1 cellular context compared by ENCODE assay signal in the genomic region with DNA sequence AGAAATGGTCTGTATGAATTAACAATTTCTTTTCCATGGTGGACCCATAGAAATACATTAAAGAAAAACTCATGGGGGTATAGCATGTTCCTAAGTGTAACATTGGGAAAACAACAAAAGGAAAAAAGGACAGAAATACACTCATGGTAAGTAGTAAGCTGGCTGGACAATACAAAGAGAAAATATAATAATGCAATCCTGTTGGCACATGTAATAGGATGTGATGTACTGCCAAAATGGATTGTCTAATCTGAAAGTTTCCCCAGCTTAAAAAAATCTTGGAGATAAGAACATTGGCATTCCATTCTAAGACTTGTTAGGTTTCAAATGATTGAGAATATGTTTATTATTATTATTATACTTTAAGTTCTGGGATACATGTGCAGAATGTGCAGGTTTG.
TF ChIP-seq lines count a peak whose summit lies in the region.

No MANE protein-coding gene starts in this region.

TF ChIP-seq in SK-N-SH, 30 proteins besides CTCF, POLR2A, EP300 and RAD21 (continued from another document):
- no peak for TF ChIP-seq GABPA (IDR thresholded peaks at IDR 0.05; ENCODE audit: low read depth)
- no peak for TF ChIP-seq FOXM1 (IDR thresholded peaks at IDR 0.05; ENCODE audit: low read depth)
- TF ChIP-seq YY1 (IDR thresholded peaks at IDR 0.05; ENCODE audit: low read depth): no peak
- TF ChIP-seq, protein P1, sequence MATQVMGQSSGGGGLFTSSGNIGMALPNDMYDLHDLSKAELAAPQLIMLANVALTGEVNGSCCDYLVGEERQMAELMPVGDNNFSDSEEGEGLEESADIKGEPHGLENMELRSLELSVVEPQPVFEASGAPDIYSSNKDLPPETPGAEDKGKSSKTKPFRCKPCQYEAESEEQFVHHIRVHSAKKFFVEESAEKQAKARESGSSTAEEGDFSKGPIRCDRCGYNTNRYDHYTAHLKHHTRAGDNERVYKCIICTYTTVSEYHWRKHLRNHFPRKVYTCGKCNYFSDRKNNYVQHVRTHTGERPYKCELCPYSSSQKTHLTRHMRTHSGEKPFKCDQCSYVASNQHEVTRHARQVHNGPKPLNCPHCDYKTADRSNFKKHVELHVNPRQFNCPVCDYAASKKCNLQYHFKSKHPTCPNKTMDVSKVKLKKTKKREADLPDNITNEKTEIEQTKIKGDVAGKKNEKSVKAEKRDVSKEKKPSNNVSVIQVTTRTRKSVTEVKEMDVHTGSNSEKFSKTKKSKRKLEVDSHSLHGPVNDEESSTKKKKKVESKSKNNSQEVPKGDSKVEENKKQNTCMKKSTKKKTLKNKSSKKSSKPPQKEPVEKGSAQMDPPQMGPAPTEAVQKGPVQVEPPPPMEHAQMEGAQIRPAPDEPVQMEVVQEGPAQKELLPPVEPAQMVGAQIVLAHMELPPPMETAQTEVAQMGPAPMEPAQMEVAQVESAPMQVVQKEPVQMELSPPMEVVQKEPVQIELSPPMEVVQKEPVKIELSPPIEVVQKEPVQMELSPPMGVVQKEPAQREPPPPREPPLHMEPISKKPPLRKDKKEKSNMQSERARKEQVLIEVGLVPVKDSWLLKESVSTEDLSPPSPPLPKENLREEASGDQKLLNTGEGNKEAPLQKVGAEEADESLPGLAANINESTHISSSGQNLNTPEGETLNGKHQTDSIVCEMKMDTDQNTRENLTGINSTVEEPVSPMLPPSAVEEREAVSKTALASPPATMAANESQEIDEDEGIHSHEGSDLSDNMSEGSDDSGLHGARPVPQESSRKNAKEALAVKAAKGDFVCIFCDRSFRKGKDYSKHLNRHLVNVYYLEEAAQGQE (IDR thresholded peaks at IDR 0.05; ENCODE audit: low read depth, low read length): no peak
- TF ChIP-seq, protein P2, sequence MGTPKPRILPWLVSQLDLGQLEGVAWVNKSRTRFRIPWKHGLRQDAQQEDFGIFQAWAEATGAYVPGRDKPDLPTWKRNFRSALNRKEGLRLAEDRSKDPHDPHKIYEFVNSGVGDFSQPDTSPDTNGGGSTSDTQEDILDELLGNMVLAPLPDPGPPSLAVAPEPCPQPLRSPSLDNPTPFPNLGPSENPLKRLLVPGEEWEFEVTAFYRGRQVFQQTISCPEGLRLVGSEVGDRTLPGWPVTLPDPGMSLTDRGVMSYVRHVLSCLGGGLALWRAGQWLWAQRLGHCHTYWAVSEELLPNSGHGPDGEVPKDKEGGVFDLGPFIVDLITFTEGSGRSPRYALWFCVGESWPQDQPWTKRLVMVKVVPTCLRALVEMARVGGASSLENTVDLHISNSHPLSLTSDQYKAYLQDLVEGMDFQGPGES (IDR thresholded peaks at IDR 0.05; ENCODE audit: low read depth, low read length): no peak
- TF ChIP-seq FOSL2 (IDR thresholded peaks at IDR 0.05; ENCODE audit: borderline replicate concordance, low read depth): no peak
- no peak for TF ChIP-seq SIN3A (IDR thresholded peaks at IDR 0.05; ENCODE audit: borderline replicate concordance, low read depth, low read length)
- TF ChIP-seq TEAD4 (IDR thresholded peaks at IDR 0.05; ENCODE audit: borderline replicate concordance, insufficient read depth): no peak
